ENCODE assay signal across 36 cellular contexts in genomic region chrX:118152721-118153120, GRCh38. TPM values are rescaled to one million over a fixed set of nuclear protein-coding genes. Genes with fewer than 3 reads are reported as not detected.
"Had no signal": no experiment of that assay in that cellular context is flagged by ENCODE, and none has a peak within 500 bp of the region (broad histone marks: within the 10 kb centered on the region; RNA-seq: fewer than 3 reads in every experiment).

No MANE protein-coding gene starts in this region.

- H3K36me3 ChIP-seq: MG63, Peyer's patch had no signal

- H3K9me3 ChIP-seq: MG63, Peyer's patch had no signal

- ATAC-seq: activated CD8-positive, alpha-beta memory T cell treated with anti-CD3 and anti-CD28 coated beads, Interleukin-2, amount 10 ng/mL, durations not matched to agents 7 days and 5 days; activated naive CD8-positive, alpha-beta T cell treated with anti-CD3 and anti-CD28 coated beads, Interleukin-2, amount 50 U/mL, for 24 hours; PC-3 had no signal

- H3K4me1 ChIP-seq: Peyer's patch had no signal

- H3K27ac Mint-ChIP-seq: activated B cell treated with CpG ODN at 0.5 μM for 24 hours; activated CD4-positive, alpha-beta memory T cell treated with anti-CD3 and anti-CD28 coated beads for 36 hours; activated CD8-positive, alpha-beta memory T cell treated with anti-CD3 and anti-CD28 coated beads, Interleukin-2, amount 10 ng/mL, durations not matched to agents 7 days and 5 days; activated naive CD4-positive, alpha-beta T cell treated with anti-CD3 and anti-CD28 coated beads, Interleukin-2, amount 10 ng/mL, durations not matched to agents 7 days and 5 days; activated naive CD8-positive, alpha-beta T cell; activated naive CD8-positive, alpha-beta T cell treated with anti-CD3 and anti-CD28 coated beads, Interleukin-2, amount 50 U/mL, for 24 hours; brain had no signal

- H3K4me3 ChIP-seq: MG63, Peyer's patch had no signal

- H3K4me3 Mint-ChIP-seq: activated B cell treated with CpG ODN at 0.5 μM for 24 hours; activated CD4-positive, alpha-beta memory T cell treated with anti-CD3 and anti-CD28 coated beads for 36 hours; activated CD8-positive, alpha-beta memory T cell treated with anti-CD3 and anti-CD28 coated beads, Interleukin-2, amount 10 ng/mL, durations not matched to agents 7 days and 5 days; activated naive CD4-positive, alpha-beta T cell treated with anti-CD3 and anti-CD28 coated beads, Interleukin-2, amount 10 ng/mL, durations not matched to agents 7 days and 5 days; activated naive CD8-positive, alpha-beta T cell; activated naive CD8-positive, alpha-beta T cell treated with anti-CD3 and anti-CD28 coated beads, Interleukin-2, amount 50 U/mL, for 24 hours; brain had no signal

- H3K27me3 Mint-ChIP-seq: activated B cell treated with CpG ODN at 0.5 μM for 24 hours; activated CD8-positive, alpha-beta memory T cell treated with anti-CD3 and anti-CD28 coated beads, Interleukin-2, amount 10 ng/mL, durations not matched to agents 7 days and 5 days; activated naive CD4-positive, alpha-beta T cell treated with anti-CD3 and anti-CD28 coated beads, Interleukin-2, amount 10 ng/mL, durations not matched to agents 7 days and 5 days; activated naive CD8-positive, alpha-beta T cell; activated naive CD8-positive, alpha-beta T cell treated with anti-CD3 and anti-CD28 coated beads, Interleukin-2, amount 50 U/mL, for 24 hours; brain had no signal

- H3K4me1 Mint-ChIP-seq: activated B cell treated with CpG ODN at 0.5 μM for 24 hours; activated CD8-positive, alpha-beta memory T cell treated with anti-CD3 and anti-CD28 coated beads, Interleukin-2, amount 10 ng/mL, durations not matched to agents 7 days and 5 days; activated naive CD4-positive, alpha-beta T cell treated with anti-CD3 and anti-CD28 coated beads, Interleukin-2, amount 10 ng/mL, durations not matched to agents 7 days and 5 days; activated naive CD8-positive, alpha-beta T cell treated with anti-CD3 and anti-CD28 coated beads, Interleukin-2, amount 50 U/mL, for 24 hours; brain had no signal

- H3K9me3 Mint-ChIP-seq: activated B cell treated with CpG ODN at 0.5 μM for 24 hours; activated CD4-positive, alpha-beta memory T cell treated with anti-CD3 and anti-CD28 coated beads for 36 hours; activated naive CD4-positive, alpha-beta T cell treated with anti-CD3 and anti-CD28 coated beads, Interleukin-2, amount 10 ng/mL, durations not matched to agents 7 days and 5 days; activated naive CD8-positive, alpha-beta T cell treated with anti-CD3 and anti-CD28 coated beads, Interleukin-2, amount 50 U/mL, for 24 hours had no signal

- DNase-seq: activated B cell treated with CpG ODN at 0.5 μM for 24 hours; activated CD4-positive, alpha-beta memory T cell treated with anti-CD3 and anti-CD28 coated beads for 36 hours; activated CD4-positive, alpha-beta T cell treated with anti-CD3 and anti-CD28 coated beads for 4 hours; activated CD4-positive, alpha-beta T cell treated with anti-CD3 and anti-CD28 coated beads, Interleukin-2, amount 50 U/mL, for 1 hour; activated CD4-positive, CD25-positive, alpha-beta regulatory T cell treated with anti-CD3 and anti-CD28 coated beads, Interleukin-2, amount 50 U/mL, for 72 hours; activated CD8-positive, alpha-beta memory T cell treated with anti-CD3 and anti-CD28 coated beads for 24 hours; activated CD8-positive, alpha-beta memory T cell treated with anti-CD3 and anti-CD28 coated beads, Interleukin-2, amount 10 ng/mL, durations not matched to agents 7 days and 5 days; activated CD8-positive, alpha-beta memory T cell treated with anti-CD3 and anti-CD28 coated beads, Interleukin-2, amount 50 U/mL, for 48 hours; activated effector memory CD4-positive, alpha-beta T cell treated with Interleukin-2 at 50 U/mL for 16 hours; activated naive CD4-positive, alpha-beta T cell treated with anti-CD3 and anti-CD28 coated beads, Interleukin-2, amount 10 ng/mL, durations not matched to agents 7 days and 5 days; activated naive CD8-positive, alpha-beta T cell treated with anti-CD3 and anti-CD28 coated beads, Interleukin-2, amount 50 U/mL, for 24 hours; activated T-cell treated with anti-CD3 and anti-CD28 coated beads, Interleukin-2, amount 50 U/mL, for 48 hours; Kasumi-1; KG1; MG63; NCI-H1048; NCI-H1105 treated with DMSO at 0.1 percent for 48 hours; NCI-H1436; NCI-H1694; NCI-H1930; NCI-H2081 treated with DMSO at 0.1 percent for 48 hours; NCI-H2171; NCI-H510A; NCI-H526; NCI-H748 treated with DMSO at 0.1 percent for 48 hours; NK-92 treated with Interleukin-12 subunit alpha and Interleukin-12 subunit beta, amount 100 ng/mL, for 24 hours; PC-3; Peyer's patch; RPMI8226; SW 1271; T-helper 1 cell; T-helper 2 cell; T-helper 9 cell had no signal

- H3K27me3 ChIP-seq: MG63, Peyer's patch had no signal

- H3K27ac ChIP-seq: Peyer's patch, VCaP had no signal

- H3K36me3 Mint-ChIP-seq: activated CD4-positive, alpha-beta memory T cell treated with anti-CD3 and anti-CD28 coated beads for 36 hours; activated CD8-positive, alpha-beta memory T cell treated with anti-CD3 and anti-CD28 coated beads, Interleukin-2, amount 10 ng/mL, durations not matched to agents 7 days and 5 days; activated naive CD4-positive, alpha-beta T cell treated with anti-CD3 and anti-CD28 coated beads, Interleukin-2, amount 10 ng/mL, durations not matched to agents 7 days and 5 days; activated naive CD8-positive, alpha-beta T cell; brain had no signal

RNA-seq across cellular contexts. Expression of gene KLHL13, which starts 36.1 kb away (rescaled TPM):
- total RNA-seq: activated B cell treated with CpG ODN at 0.5 μM for 24 hours had no signal
